In genomic region chr17:47188799-47189731, GRCh38 we compare ENCODE assay signal across 1 cellular context.
TF ChIP-seq lines count a peak whose summit lies in the region.

Gene CDC27, minus strand, starts transcription at chr17:47189295. Its CDS starts 123 bp downstream, at chr17:47189172.

TF ChIP-seq in K562, 482 proteins besides CTCF, POLR2A, EP300 and RAD21 (continued from another document and continues in another):
- TF ChIP-seq, protein P1, sequence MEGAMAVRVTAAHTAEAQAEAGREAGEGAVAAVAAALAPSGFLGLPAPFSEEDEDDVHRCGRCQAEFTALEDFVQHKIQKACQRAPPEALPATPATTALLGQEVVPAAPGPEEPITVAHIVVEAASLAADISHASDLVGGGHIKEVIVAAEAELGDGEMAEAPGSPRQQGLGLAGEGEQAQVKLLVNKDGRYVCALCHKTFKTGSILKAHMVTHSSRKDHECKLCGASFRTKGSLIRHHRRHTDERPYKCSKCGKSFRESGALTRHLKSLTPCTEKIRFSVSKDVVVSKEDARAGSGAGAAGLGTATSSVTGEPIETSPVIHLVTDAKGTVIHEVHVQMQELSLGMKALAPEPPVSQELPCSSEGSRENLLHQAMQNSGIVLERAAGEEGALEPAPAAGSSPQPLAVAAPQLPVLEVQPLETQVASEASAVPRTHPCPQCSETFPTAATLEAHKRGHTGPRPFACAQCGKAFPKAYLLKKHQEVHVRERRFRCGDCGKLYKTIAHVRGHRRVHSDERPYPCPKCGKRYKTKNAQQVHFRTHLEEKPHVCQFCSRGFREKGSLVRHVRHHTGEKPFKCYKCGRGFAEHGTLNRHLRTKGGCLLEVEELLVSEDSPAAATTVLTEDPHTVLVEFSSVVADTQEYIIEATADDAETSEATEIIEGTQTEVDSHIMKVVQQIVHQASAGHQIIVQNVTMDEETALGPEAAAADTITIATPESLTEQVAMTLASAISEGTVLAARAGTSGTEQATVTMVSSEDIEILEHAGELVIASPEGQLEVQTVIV (CRISPR knock-in tag; IDR thresholded peaks at IDR 0.05; ENCODE audit: borderline replicate concordance): no peak
- TF ChIP-seq ZNF764 (CRISPR knock-in tag; IDR thresholded peaks at IDR 0.05; ENCODE audit: low read depth) (no peak), ZC3H4 (CRISPR knock-in tag; IDR thresholded peaks at IDR 0.05; ENCODE audit: borderline replicate concordance) (no peak), DPF2 (IDR thresholded peaks at IDR 0.05) (peak; percentile 81), NFRKB (IDR thresholded peaks at IDR 0.05; ENCODE audit: low read depth) (peak; percentile 86), ARID2 (IDR thresholded peaks at IDR 0.05) (peak; percentile 61; the same call in 1 of the 2 replicates), HDAC6 (IDR thresholded peaks at IDR 0.05; ENCODE audit: low read depth, low read length) (no peak), RFX7 (CRISPR knock-in tag; IDR thresholded peaks at IDR 0.05) (no peak), ZNF41 (CRISPR knock-in tag; conservative IDR thresholded peaks at IDR 0.05) (no peak), SMAD2 (IDR thresholded peaks at IDR 0.05; ENCODE audit: low read depth, low read length) (no peak), ZNF280B (CRISPR knock-in tag; IDR thresholded peaks at IDR 0.05) (no peak), NCOA4 (IDR thresholded peaks at IDR 0.05; ENCODE audit: partially characterized antibody) (no peak), HNRNPH1 (optimal IDR thresholded peaks at IDR 0.05; ENCODE audit: low read depth, low read length) (no peak), ILF3 (IDR thresholded peaks at IDR 0.05; ENCODE audit: borderline replicate concordance) (no peak), ETS2 (tag; IDR thresholded peaks at IDR 0.05; ENCODE audit: borderline replicate concordance, poor library complexity, severe bottlenecking) (no peak), ZNF512 (tag; IDR thresholded peaks at IDR 0.05) (no peak), SMARCC2 (IDR thresholded peaks at IDR 0.05; ENCODE audit: low read depth) (no peak), MYNN (IDR thresholded peaks at IDR 0.05) (no peak), MYNN (CRISPR knock-in tag; IDR thresholded peaks at IDR 0.05) (no peak), HDGF (IDR thresholded peaks at IDR 0.05) (0 out of 2 replicates have a peak, but pooled peaks have one; percentile 26), IRF2 (CRISPR knock-in tag; IDR thresholded peaks at IDR 0.05) (no peak), HDAC1 (IDR thresholded peaks at IDR 0.05) (peak in 1 of 2 experiments; percentile 49; a peak in 2 of 4 replicates), DEAF1 (CRISPR knock-in tag; IDR thresholded peaks at IDR 0.05) (peak; percentile 100), SOX6 (IDR thresholded peaks at IDR 0.05) (peak; percentile 70; the same call in 1 of the 2 replicates), ZEB2 (IDR thresholded peaks at IDR 0.05) (no peak; the same call in 1 of the 2 replicates), ZNF766 (CRISPR knock-in tag; conservative IDR thresholded peaks at IDR 0.05) (no peak), RBBP5 (IDR thresholded peaks at IDR 0.05; ENCODE audit: borderline replicate concordance, insufficient read depth, low read length, poor library complexity, severe bottlenecking) (peak; percentile 96), ZBTB11 (CRISPR knock-in tag; IDR thresholded peaks at IDR 0.05) (0 out of 6 replicates have a peak, but pooled peaks of 1 of the 3 experiments have one; percentile 37), IFI16 (CRISPR knock-in tag; IDR thresholded peaks at IDR 0.05) (no peak), FOXO4 (CRISPR knock-in tag; IDR thresholded peaks at IDR 0.05) (no peak), ZNF77 (CRISPR knock-in tag; IDR thresholded peaks at IDR 0.05) (no peak), USF2 (CRISPR knock-in tag; IDR thresholded peaks at IDR 0.05) (no peak)
- TF ChIP-seq, protein P2, sequence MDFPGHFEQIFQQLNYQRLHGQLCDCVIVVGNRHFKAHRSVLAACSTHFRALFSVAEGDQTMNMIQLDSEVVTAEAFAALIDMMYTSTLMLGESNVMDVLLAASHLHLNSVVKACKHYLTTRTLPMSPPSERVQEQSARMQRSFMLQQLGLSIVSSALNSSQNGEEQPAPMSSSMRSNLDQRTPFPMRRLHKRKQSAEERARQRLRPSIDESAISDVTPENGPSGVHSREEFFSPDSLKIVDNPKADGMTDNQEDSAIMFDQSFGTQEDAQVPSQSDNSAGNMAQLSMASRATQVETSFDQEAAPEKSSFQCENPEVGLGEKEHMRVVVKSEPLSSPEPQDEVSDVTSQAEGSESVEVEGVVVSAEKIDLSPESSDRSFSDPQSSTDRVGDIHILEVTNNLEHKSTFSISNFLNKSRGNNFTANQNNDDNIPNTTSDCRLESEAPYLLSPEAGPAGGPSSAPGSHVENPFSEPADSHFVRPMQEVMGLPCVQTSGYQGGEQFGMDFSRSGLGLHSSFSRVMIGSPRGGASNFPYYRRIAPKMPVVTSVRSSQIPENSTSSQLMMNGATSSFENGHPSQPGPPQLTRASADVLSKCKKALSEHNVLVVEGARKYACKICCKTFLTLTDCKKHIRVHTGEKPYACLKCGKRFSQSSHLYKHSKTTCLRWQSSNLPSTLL (IDR thresholded peaks at IDR 0.05): no peak
- TF ChIP-seq, protein P3, sequence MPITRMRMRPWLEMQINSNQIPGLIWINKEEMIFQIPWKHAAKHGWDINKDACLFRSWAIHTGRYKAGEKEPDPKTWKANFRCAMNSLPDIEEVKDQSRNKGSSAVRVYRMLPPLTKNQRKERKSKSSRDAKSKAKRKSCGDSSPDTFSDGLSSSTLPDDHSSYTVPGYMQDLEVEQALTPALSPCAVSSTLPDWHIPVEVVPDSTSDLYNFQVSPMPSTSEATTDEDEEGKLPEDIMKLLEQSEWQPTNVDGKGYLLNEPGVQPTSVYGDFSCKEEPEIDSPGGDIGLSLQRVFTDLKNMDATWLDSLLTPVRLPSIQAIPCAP (CRISPR knock-in tag; IDR thresholded peaks at IDR 0.05; ENCODE audit: borderline replicate concordance): peak; percentile 94
- TF ChIP-seq, protein P4, sequence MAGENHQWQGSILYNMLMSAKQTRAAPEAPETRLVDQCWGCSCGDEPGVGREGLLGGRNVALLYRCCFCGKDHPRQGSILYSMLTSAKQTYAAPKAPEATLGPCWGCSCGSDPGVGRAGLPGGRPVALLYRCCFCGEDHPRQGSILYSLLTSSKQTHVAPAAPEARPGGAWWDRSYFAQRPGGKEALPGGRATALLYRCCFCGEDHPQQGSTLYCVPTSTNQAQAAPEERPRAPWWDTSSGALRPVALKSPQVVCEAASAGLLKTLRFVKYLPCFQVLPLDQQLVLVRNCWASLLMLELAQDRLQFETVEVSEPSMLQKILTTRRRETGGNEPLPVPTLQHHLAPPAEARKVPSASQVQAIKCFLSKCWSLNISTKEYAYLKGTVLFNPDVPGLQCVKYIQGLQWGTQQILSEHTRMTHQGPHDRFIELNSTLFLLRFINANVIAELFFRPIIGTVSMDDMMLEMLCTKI (IDR thresholded peaks at IDR 0.05; ENCODE audit: partially characterized antibody): no peak
- TF ChIP-seq, protein P5, sequence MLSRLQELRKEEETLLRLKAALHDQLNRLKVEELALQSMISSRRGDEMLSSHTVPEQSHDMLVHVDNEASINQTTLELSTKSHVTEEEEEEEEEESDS (CRISPR knock-in tag; IDR thresholded peaks at IDR 0.05): no peak
- TF ChIP-seq, protein P6, sequence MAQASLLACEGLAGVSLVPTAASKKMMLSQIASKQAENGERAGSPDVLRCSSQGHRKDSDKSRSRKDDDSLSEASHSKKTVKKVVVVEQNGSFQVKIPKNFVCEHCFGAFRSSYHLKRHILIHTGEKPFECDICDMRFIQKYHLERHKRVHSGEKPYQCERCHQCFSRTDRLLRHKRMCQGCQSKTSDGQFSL (CRISPR knock-in tag; IDR thresholded peaks at IDR 0.05): peak; percentile 81
- TF ChIP-seq, protein P6 (tag; IDR thresholded peaks at IDR 0.05): no peak; a peak in 1 of 4 replicates
- TF ChIP-seq, protein P7, sequence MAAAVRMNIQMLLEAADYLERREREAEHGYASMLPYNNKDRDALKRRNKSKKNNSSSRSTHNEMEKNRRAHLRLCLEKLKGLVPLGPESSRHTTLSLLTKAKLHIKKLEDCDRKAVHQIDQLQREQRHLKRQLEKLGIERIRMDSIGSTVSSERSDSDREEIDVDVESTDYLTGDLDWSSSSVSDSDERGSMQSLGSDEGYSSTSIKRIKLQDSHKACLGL (CRISPR knock-in tag; IDR thresholded peaks at IDR 0.05; ENCODE audit: borderline replicate concordance, poor library complexity, severe bottlenecking): no peak
